Comparison of ENCODE assay signal across 16 cellular contexts in genomic region chr12:20508362-20508761, GRCh38.
DNase-seq lines count a peak whose midpoint lies in the region; ATAC-seq and TF ChIP-seq lines count a peak whose summit lies in the region.
"Had no signal": no experiment of that assay in that cellular context is flagged by ENCODE, and none has a peak within 500 bp of the region (broad histone marks: within the 10 kb centered on the region; RNA-seq: fewer than 3 reads in every experiment).

No MANE protein-coding gene starts in this region.

- H4K20me1 ChIP-seq in neural progenitor cell (ENCODE audit: low read depth), result no peaks in the 10 kb centered on the region

- no peaks in the 10 kb centered on the region for H3K79me2 ChIP-seq in neural progenitor cell (ENCODE audit: low read depth)

- H3K36me3 ChIP-seq in left ventricle myocardium inferior (no peaks in the 10 kb centered on the region), neural progenitor cell (no peaks in the 10 kb centered on the region)
- no peaks in the 10 kb centered on the region for H3K36me3 ChIP-seq in CD8-positive, alpha-beta T cell (ENCODE audit: insufficient read depth, low read length)

- H3K27ac ChIP-seq in left ventricle myocardium inferior (replicated peaks) (peak overlapping the region; percentile 53), neural progenitor cell (no peak overlapping the region)
- no peak overlapping the region for H3K27ac ChIP-seq in CD8-positive, alpha-beta T cell (ENCODE audit: low read depth, low read length)

- no peaks in the 10 kb centered on the region for H3K9me3 Mint-ChIP-seq in CD8-positive, alpha-beta T cell
- H3K9me3 Mint-ChIP-seq in naive thymus-derived CD8-positive, alpha-beta T cell, result no peaks in the 10 kb centered on the region
- no peaks in the 10 kb centered on the region for H3K9me3 Mint-ChIP-seq in neural progenitor cell
- H3K9me3 Mint-ChIP-seq: H9 had no signal

- H3K4me3 Mint-ChIP-seq in CD8-positive, alpha-beta T cell, result no peak overlapping the region
- no peak overlapping the region for H3K4me3 Mint-ChIP-seq in naive thymus-derived CD8-positive, alpha-beta T cell
- H3K4me3 Mint-ChIP-seq in neural progenitor cell, result no peak overlapping the region
- H3K4me3 Mint-ChIP-seq: H9 had no signal

- H3K9me3 ChIP-seq in left ventricle myocardium inferior (replicated peaks) (no peaks in the 10 kb centered on the region), neural progenitor cell (ENCODE audit: low read depth) (no peaks in the 10 kb centered on the region)
- no peaks in the 10 kb centered on the region for H3K9me3 ChIP-seq in CD8-positive, alpha-beta T cell (ENCODE audit: low read length)

- peaks cover 85% of the 10 kb centered on the region for H3K4me1 ChIP-seq in left ventricle myocardium inferior
- H3K4me1 ChIP-seq in CD8-positive, alpha-beta T cell (ENCODE audit: insufficient read depth, low read length), result no peaks in the 10 kb centered on the region
- H3K4me1 ChIP-seq in neural progenitor cell, result no peaks in the 10 kb centered on the region

- ATAC-seq in left ventricle myocardium superior, result no peak
- ATAC-seq in CD8-positive, alpha-beta T cell, result no peak
- no peak for ATAC-seq in naive thymus-derived CD8-positive, alpha-beta T cell

- TF ChIP-seq CTCF in left ventricle myocardium inferior (IDR thresholded peaks at IDR 0.05; ENCODE audit: borderline replicate concordance) (no peak), fibroblast of mammary gland (conservative IDR thresholded peaks at IDR 0.05; ENCODE audit: control insufficient read depth, insufficient read depth, low read depth, low read length) (no peak), neural progenitor cell (IDR thresholded peaks at IDR 0.05) (no peak)
- TF ChIP-seq CTCF in CD8-positive, alpha-beta T cell (IDR thresholded peaks at IDR 0.05), result no peak

- intact Hi-C loops in left ventricle myocardium inferior (cut with micrococcal nuclease) (no loop called here), left ventricle myocardium superior (cut with micrococcal nuclease) (no loop called here)
- intact Hi-C loops in CD8-positive, alpha-beta T cell (cut with DNase I, micrococcal nuclease), result no loop called here

- no peaks in the 10 kb centered on the region for H3K36me3 Mint-ChIP-seq in CD8-positive, alpha-beta T cell
- no peaks in the 10 kb centered on the region for H3K36me3 Mint-ChIP-seq in naive thymus-derived CD8-positive, alpha-beta T cell
- H3K36me3 Mint-ChIP-seq in neural progenitor cell, result no peaks in the 10 kb centered on the region

- POLR2A ChIA-PET in CD8-positive, alpha-beta T cell (lab: Charles Lee), result no interaction called here
- POLR2A ChIA-PET in naive thymus-derived CD8-positive, alpha-beta T cell (lab: Charles Lee), result no interaction called here

- H3K27me3 ChIP-seq in left ventricle myocardium inferior (ENCODE audit: low read depth) (no peaks in the 10 kb centered on the region), neural progenitor cell (no peaks in the 10 kb centered on the region)
- H3K27me3 ChIP-seq in CD8-positive, alpha-beta T cell (ENCODE audit: insufficient read depth, low read length), result no peaks in the 10 kb centered on the region

- no peak overlapping the region for H3K4me2 ChIP-seq in neural progenitor cell

- H3K4me3 ChIP-seq in left ventricle myocardium inferior (no peak overlapping the region), fibroblast of mammary gland (ENCODE audit: control insufficient read depth, low read depth, low read length) (no peak overlapping the region), neural progenitor cell (no peak overlapping the region)
- H3K4me3 ChIP-seq in CD8-positive, alpha-beta T cell (ENCODE audit: low read depth, low read length), result no peak overlapping the region

- H3F3A ChIP-seq in neural progenitor cell (ENCODE audit: low read depth), result no peaks in the 10 kb centered on the region

- H3K4me1 Mint-ChIP-seq in CD8-positive, alpha-beta T cell (ENCODE audit: low read depth), result no peaks in the 10 kb centered on the region
- no peaks in the 10 kb centered on the region for H3K4me1 Mint-ChIP-seq in naive thymus-derived CD8-positive, alpha-beta T cell
- no peaks in the 10 kb centered on the region for H3K4me1 Mint-ChIP-seq in neural progenitor cell
- H3K4me1 Mint-ChIP-seq: H9 had no signal

- CTCF ChIA-PET in CD8-positive, alpha-beta T cell (lab: Charles Lee), result no interaction called here

- H2AFZ ChIP-seq in neural progenitor cell (replicated peaks), result no peak overlapping the region

- no peak for DNase-seq in left ventricle myocardium inferior
- no peak for DNase-seq in left ventricle myocardium superior
- peak; percentile 74 for DNase-seq in amniotic epithelial cell (ENCODE audit: low read depth)
- peak; percentile 72 for DNase-seq in fibroblast of mammary gland (ENCODE audit: low read depth)
- DNase-seq in CD8-positive, alpha-beta T cell, result no peak
- DNase-seq in NCI-H345 treated with DMSO at 0.1 percent for 48 hours (lab: John Stamatoyannopoulos, UW; ENCODE audit: unreplicated experiment), result no peak
- no peak for DNase-seq in naive thymus-derived CD8-positive, alpha-beta T cell
- no peak for DNase-seq in neural progenitor cell (ENCODE audit: low spot score)
- DNase-seq: H9, MV-4-11, NCI-H1417, NCI-H1930, NCI-H2171, NCI-H446 treated with DMSO at 0.1 percent for 48 hours, RPMI8226, SIG-M5 had no signal

- H3K9ac ChIP-seq in neural progenitor cell, result no peak overlapping the region

- no peaks in the 10 kb centered on the region for H3K27me3 Mint-ChIP-seq in CD8-positive, alpha-beta T cell (ENCODE audit: low read depth)
- H3K27me3 Mint-ChIP-seq in naive thymus-derived CD8-positive, alpha-beta T cell, result peaks cover 0 to 5% (median 0%) of the 10 kb centered on the region in 5 donors
- peaks cover 2% of the 10 kb centered on the region for H3K27me3 Mint-ChIP-seq in neural progenitor cell (ENCODE audit: insufficient read depth, low read depth)

- no peak overlapping the region for H3K27ac Mint-ChIP-seq in CD8-positive, alpha-beta T cell
- no peak overlapping the region for H3K27ac Mint-ChIP-seq in naive thymus-derived CD8-positive, alpha-beta T cell
- no peak overlapping the region for H3K27ac Mint-ChIP-seq in neural progenitor cell

Comparison
In these comparisons a context has a peak if more than half of its experiments do, and no peak if none do; other contexts are left out.
1. DNase-seq: peak in amniotic epithelial cell (single experiment) and fibroblast of mammary gland (single experiment); none in left ventricle myocardium inferior (single experiment), left ventricle myocardium superior (single experiment), CD8-positive, alpha-beta T cell (0 of 7), NCI-H345 treated with DMSO at 0.1 percent for 48 hours (single experiment), naive thymus-derived CD8-positive, alpha-beta T cell (0 of 10) and neural progenitor cell (single experiment).